ENCODE assay signal across 8 cellular contexts in genomic region chr2:192162392-192163042, GRCh38.
DNase-seq lines count a peak whose midpoint lies in the region; ATAC-seq and TF ChIP-seq lines count a peak whose summit lies in the region.

No MANE protein-coding gene starts in this region.

- H3K36me3 Mint-ChIP-seq in memory B cell: no peaks in the 10 kb centered on the region

- ATAC-seq in GM18505 (IDR thresholded peaks at IDR 0.05; ENCODE audit: unreplicated experiment): peak; percentile 75
- peak; percentile 78 for ATAC-seq in HG03097 (IDR thresholded peaks at IDR 0.05; ENCODE audit: low FRiP score, unreplicated experiment)
- peak; percentile 56 for ATAC-seq in memory B cell (ENCODE audit: low read depth)

- no peak overlapping the region for H3K27ac Mint-ChIP-seq in memory B cell

- TF ChIP-seq POLR2A in GM18505 (IDR thresholded peaks at IDR 0.05; ENCODE audit: borderline replicate concordance, extremely low read depth, insufficient read depth, insufficient read length): no peak

- H3K4me3 Mint-ChIP-seq in memory B cell: no peak overlapping the region

- DNase-seq in ACHN: peak; percentile 72
- DNase-seq in NCI-H510A treated with DMSO at 0.1 percent for 48 hours (lab: John Stamatoyannopoulos, UW): peak; percentile 73
- peak; percentile 11 to 72 for DNase-seq in activated CD4-positive, alpha-beta T cell treated with anti-CD3 and anti-CD28 coated beads, Interleukin-2, amount 50 U/mL, for 24 hours (ENCODE audit: low read depth in 1 of 2, low spot score in 1 of 2)
- peak; percentile 69 for DNase-seq in effector CD4-positive, alpha-beta T cell
- DNase-seq in memory B cell (ENCODE audit: low spot score in 2 of 2): peak; percentile 54 to 67
- DNase-seq in stimulated activated CD8-positive, alpha-beta memory T cell treated with anti-CD3 and anti-CD28 coated beads, Interleukin-4, amount 100 ng/mL, for 1 hour (ENCODE audit: low read depth in 2 of 2, low spot score in 1 of 2): peak; percentile 29 to 31

- in situ Hi-C loops in ACHN (cut with HindIII; ENCODE audit: low pct_ligation_motif_present, low pct_unique_long_range_greater_than_20kb, low sequenced_read_pairs): loop anchor here (25.0 kb wide), 1 partner anchor 350 kb away; no protein-coding TSS in a partner anchor

- H3K4me1 Mint-ChIP-seq in memory B cell: peaks cover 7% of the 10 kb centered on the region

- peaks cover 11% of the 10 kb centered on the region for H3K27me3 Mint-ChIP-seq in memory B cell

- H3K9me3 Mint-ChIP-seq in memory B cell: no peaks in the 10 kb centered on the region

Comparison
In these comparisons a context has a peak if more than half of its experiments do, and no peak if none do; other contexts are left out.
1. Peak in every context shown above with its lines: DNase-seq and ATAC-seq.